8 cellular contexts compared by ENCODE assay signal in the genomic region with DNA sequence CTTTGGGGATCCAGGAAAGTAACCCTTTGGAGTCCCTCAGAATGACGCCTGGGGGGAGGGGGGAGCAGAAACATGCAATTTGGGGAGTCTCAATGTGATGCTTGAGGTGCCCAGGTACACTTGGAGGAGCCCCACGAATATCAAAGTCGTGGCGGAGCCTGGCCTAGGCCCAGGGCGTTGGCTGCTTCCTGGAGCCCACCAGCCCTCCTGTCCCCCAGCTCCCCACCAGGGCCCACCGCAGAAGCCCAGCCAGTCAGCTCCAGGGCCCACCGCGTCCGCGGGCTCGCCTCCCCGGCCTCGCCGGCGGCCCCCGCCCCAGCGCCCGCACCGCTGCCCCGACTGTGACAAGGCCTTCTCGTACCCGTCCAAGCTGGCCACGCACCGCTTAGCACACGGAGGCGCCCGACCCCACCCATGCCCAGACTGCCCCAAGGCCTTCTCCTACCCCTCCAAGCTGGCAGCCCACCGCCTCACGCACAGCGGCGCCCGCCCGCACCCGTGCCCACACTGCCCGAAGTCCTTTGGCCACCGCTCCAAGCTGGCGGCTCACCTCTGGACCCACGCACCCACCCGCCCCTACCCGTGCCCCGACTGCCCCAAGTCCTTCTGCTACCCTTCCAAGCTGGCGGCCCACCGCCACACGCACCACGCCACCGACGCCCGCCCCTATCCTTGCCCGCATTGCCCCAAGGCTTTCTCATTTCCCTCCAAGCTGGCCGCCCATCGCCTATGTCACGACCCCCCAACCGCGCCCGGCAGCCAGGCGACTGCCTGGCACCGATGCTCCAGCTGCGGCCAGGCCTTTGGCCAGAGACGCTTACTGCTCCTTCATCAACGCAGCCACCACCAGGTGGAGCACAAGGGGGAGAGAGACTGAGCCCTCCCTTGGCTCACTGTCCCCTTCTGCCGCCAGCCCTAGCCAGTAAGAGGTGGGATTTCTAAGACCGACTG. TPM values are rescaled to one million over a fixed set of nuclear protein-coding genes. Genes with fewer than 3 reads are reported as not detected.
DNase-seq lines count a peak whose midpoint lies in the region; ATAC-seq, FAIRE-seq and TF ChIP-seq lines count a peak whose summit lies in the region.

No MANE protein-coding gene starts in this region.

- peaks cover 19% of the 10 kb centered on the region for H3K36me3 Mint-ChIP-seq in activated naive CD4-positive, alpha-beta T cell treated with anti-CD3 and anti-CD28 coated beads, Interleukin-2, amount 50 U/mL, for 24 hours

- no peak overlapping the region for H3K9ac ChIP-seq in Loucy (ENCODE audit: low read depth, low read length, poor library complexity, severe bottlenecking)

- H3K27ac Mint-ChIP-seq in activated naive CD4-positive, alpha-beta T cell treated with anti-CD3 and anti-CD28 coated beads, Interleukin-2, amount 50 U/mL, for 24 hours = peak overlapping the region; percentile 51

- H2AFZ ChIP-seq in Loucy (ENCODE audit: low read length) = no peak overlapping the region

- peak overlapping the region; percentile 58 for H3K4me3 Mint-ChIP-seq in activated naive CD4-positive, alpha-beta T cell treated with anti-CD3 and anti-CD28 coated beads, Interleukin-2, amount 50 U/mL, for 24 hours

- H3K4me1 ChIP-seq in Loucy (ENCODE audit: insufficient read depth, low read length, poor library complexity, severe bottlenecking) (peaks cover 4% of the 10 kb centered on the region), pancreas (peaks cover 0 to 7% (median 0%) of the 10 kb centered on the region in 3 donors)

- peaks cover 4% of the 10 kb centered on the region for H3K9me3 Mint-ChIP-seq in activated naive CD4-positive, alpha-beta T cell treated with anti-CD3 and anti-CD28 coated beads, Interleukin-2, amount 50 U/mL, for 24 hours

- H3K27me3 ChIP-seq in Loucy (ENCODE audit: insufficient read depth, low read length, poor library complexity, severe bottlenecking) (no peaks in the 10 kb centered on the region), pancreas (no peaks in the 10 kb centered on the region)

- FAIRE-seq in D721Med (lab: Jason Lieb, UNC) (no peak), pancreas (lab: Jason Lieb, UNC) (no peak)

- no peak overlapping the region for H3K4me2 ChIP-seq in Loucy (ENCODE audit: low read depth, low read length, poor library complexity, severe bottlenecking)

- intact Hi-C loops in Right ventricle myocardium superior (cut with DNase I) = loop anchor here (5.0 kb wide), 1 partner anchor 117 kb away; no protein-coding TSS in a partner anchor
- intact Hi-C loops in pancreas (cut with DNase I) = no loop called here

- no peak for DNase-seq in D721Med (ENCODE audit: insufficient read length, low spot score)
- peak; percentile 82 for DNase-seq in Right ventricle myocardium superior
- peak; percentile 60 to 85 (median 72) for DNase-seq in pancreas
- no peak for DNase-seq in KG1 (lab: John Stamatoyannopoulos, UW)
- DNase-seq in HK-2 (ENCODE audit: unreplicated experiment) = no peak

- no peak overlapping the region for H3K4me3 ChIP-seq in Loucy (ENCODE audit: low read length, poor library complexity, severe bottlenecking)
- no peak overlapping the region for H3K4me3 ChIP-seq in pancreas

- 48 to 60% methylated on average over 43 to 62 of the region's 62 CpGs for WGBS in pancreas, 2 donors

- H3K27me3 Mint-ChIP-seq in activated naive CD4-positive, alpha-beta T cell treated with anti-CD3 and anti-CD28 coated beads, Interleukin-2, amount 50 U/mL, for 24 hours = no peaks in the 10 kb centered on the region

- no peaks in the 10 kb centered on the region for H3K9me2 ChIP-seq in Loucy (replicated peaks; ENCODE audit: low read depth, low read length)

- H3K27ac ChIP-seq in pancreas = peak overlapping the region in 1 of 4 donors; percentile 86

- peaks cover 20% of the 10 kb centered on the region; the same call in 1 of the 2 replicates for H3K36me3 ChIP-seq in Loucy (ENCODE audit: insufficient read depth, low read length)
- no peaks in the 10 kb centered on the region for H3K36me3 ChIP-seq in pancreas

- TF ChIP-seq CTCF in D721Med (IDR thresholded peaks at IDR 0.05; ENCODE audit: insufficient read depth, missing control alignments) (peak; percentile 75), Loucy (conservative IDR thresholded peaks at IDR 0.05; ENCODE audit: low read length) (peak; percentile 54), pancreas (IDR thresholded peaks at IDR 0.05) (peak in 3 of 4 donors; percentile 14 to 44 (median 21))

- no peaks in the 10 kb centered on the region for H4K20me1 ChIP-seq in Loucy (ENCODE audit: insufficient read depth, low read length, poor library complexity, severe bottlenecking)

- peaks cover 25% of the 10 kb centered on the region for H3K4me1 Mint-ChIP-seq in activated naive CD4-positive, alpha-beta T cell treated with anti-CD3 and anti-CD28 coated beads, Interleukin-2, amount 50 U/mL, for 24 hours

- ATAC-seq in Right ventricle myocardium superior (ENCODE audit: poor library complexity) (peak; percentile 5), pancreas (no peak), GM18868 (IDR thresholded peaks at IDR 0.05; ENCODE audit: unreplicated experiment) (no peak)

- no peaks in the 10 kb centered on the region for H3K79me2 ChIP-seq in Loucy (ENCODE audit: insufficient read depth, low read length)

- H3K9me3 ChIP-seq in Loucy (ENCODE audit: insufficient read depth, low read depth, low read length) = no peaks in the 10 kb centered on the region
- H3K9me3 ChIP-seq in pancreas = no peaks in the 10 kb centered on the region

- H3F3A ChIP-seq in Loucy (ENCODE audit: low read depth) = peaks cover 5% of the 10 kb centered on the region; the same call in 1 of the 2 replicates

RNA-seq across cellular contexts. Expression of gene ZNF575, which starts 2.1 kb away (rescaled TPM):
- total RNA-seq in Right ventricle myocardium superior = 1.5 TPM
- total RNA-seq in pancreas = 1 to 10 TPM in 5 of 6 donors, under 1 TPM in 1; 0.79 to 1.3 (median 1.2) TPM
- polyA plus RNA-seq in pancreas = 1 to 10 TPM; 1.1 to 1.2 TPM

RNA-seq across cellular contexts. Expression of gene ETHE1, which starts 8.1 kb away (rescaled TPM):
- 14.7 TPM for total RNA-seq in Right ventricle myocardium superior
- total RNA-seq in pancreas = 10 to 100 TPM in 5 of 6 donors, 1 to 10 TPM in 1; 8.7 to 21.3 (median 15.9) TPM
- 10 to 100 TPM; 13.6 to 17.3 TPM for polyA plus RNA-seq in pancreas

RNA-seq across cellular contexts. Expression of gene PHLDB3, which starts 30.5 kb away (rescaled TPM):
- total RNA-seq in Right ventricle myocardium superior = 6.2 TPM
- total RNA-seq in pancreas = 10 to 100 TPM in 2 of 6 donors, 1 to 10 TPM in 4; 7.2 to 12.8 (median 9.5) TPM
- 10 to 100 TPM; 22.3 to 33.7 TPM for polyA plus RNA-seq in pancreas

RNA-seq across cellular contexts. Expression of gene XRCC1, which starts 40.2 kb away (rescaled TPM):
- total RNA-seq in Right ventricle myocardium superior = 12.4 TPM
- total RNA-seq in pancreas = 10 to 100 TPM in 5 of 6 donors, 1 to 10 TPM in 1; 9.3 to 13.5 (median 12.0) TPM
- 10 to 100 TPM; 15.0 to 19.3 TPM for polyA plus RNA-seq in pancreas

RNA-seq across cellular contexts. Expression of gene PINLYP, which starts 40.5 kb away (rescaled TPM):
- total RNA-seq in Right ventricle myocardium superior (0.46 TPM), pancreas (1 to 10 TPM in 2 of 6 donors, under 1 TPM in 4; 0.51 to 1.5 (median 0.60) TPM)
- 1 to 10 TPM; 5.2 to 7.2 TPM for polyA plus RNA-seq in pancreas

Comparison
In these comparisons a context has a peak if more than half of its experiments do, and no peak if none do; other contexts are left out.
1. DNase-seq: peak in Right ventricle myocardium superior (single experiment) and pancreas (6 of 6); none in D721Med (single experiment), KG1 (single experiment) and HK-2 (single experiment).
2. CTCF ChIP-seq: peak in every context shown above with its lines; median percentile 75 in D721Med; 54 in Loucy; 21 in pancreas.